ENCODE assay signal across 10 cellular contexts in the genomic region with DNA sequence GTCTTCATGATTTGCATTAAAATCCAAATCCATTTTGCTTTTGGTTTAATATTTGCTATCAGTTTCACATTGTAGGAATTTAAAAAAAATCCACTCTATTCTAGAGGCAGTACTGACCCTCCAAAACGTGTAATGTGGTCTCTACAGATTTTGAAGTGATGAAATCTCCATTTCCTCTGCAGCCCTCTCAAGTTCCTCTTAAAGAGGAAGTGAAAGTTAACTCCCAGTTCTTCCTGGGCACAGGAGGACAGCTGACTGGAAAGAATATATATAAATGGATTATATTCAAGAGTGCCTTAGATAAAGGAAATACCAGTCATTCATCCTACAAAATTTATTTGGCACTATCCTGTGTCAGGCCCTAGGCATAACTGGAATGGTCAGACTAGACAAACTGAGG.
DNase-seq lines count a peak whose midpoint lies in the region; ATAC-seq and TF ChIP-seq lines count a peak whose summit lies in the region.
"Had no signal": no experiment of that assay in that cellular context is flagged by ENCODE, and none has a peak within 500 bp of the region (broad histone marks: within the 10 kb centered on the region; RNA-seq: fewer than 3 reads in every experiment).

No MANE protein-coding gene starts in this region.

- POLR2A ChIA-PET in OCI-LY7 (lab: Charles Lee), result interaction anchor here (1.1 kb wide), 1 partner anchor 22 kb away, joined by 3 read pairs; no protein-coding TSS in a partner anchor

- CTCF ChIA-PET in OCI-LY7 (lab: Charles Lee; ENCODE audit: unreplicated experiment), result no interaction called here

- peaks cover 8% of the 10 kb centered on the region for H3K9me3 Mint-ChIP-seq in endodermal cell

- no peaks in the 10 kb centered on the region for H3K27me3 Mint-ChIP-seq in endodermal cell (ENCODE audit: insufficient read depth)

- WGBS in endodermal cell (ENCODE audit: insufficient coverage in 1 of 2, insufficient read length in 1 of 2), 2 experiments, result 58% methylated on average over 1 of the region's 1 CpG; no CpG with 5 or more reads in 1 of the 2 experiments

- H3K9me3 ChIP-seq in OCI-LY7 (ENCODE audit: low read length) (peaks cover 6% of the 10 kb centered on the region; the same call in 1 of the 2 replicates), left ventricle myocardium inferior (replicated peaks) (no peaks in the 10 kb centered on the region), endodermal cell (ENCODE audit: control insufficient read depth, low read length) (peaks cover 10% of the 10 kb centered on the region)
- H3K9me3 ChIP-seq: BE2C had no signal

- H3K4me3 Mint-ChIP-seq in endodermal cell, result no peak overlapping the region

- H3K4me2 ChIP-seq in OCI-LY7 (ENCODE audit: low read length), result peak overlapping the region; percentile 51

- H3K36me3 Mint-ChIP-seq in endodermal cell (ENCODE audit: low read depth), result no peaks in the 10 kb centered on the region

- H3K27ac Mint-ChIP-seq in endodermal cell, result no peak overlapping the region

- H4K20me1 ChIP-seq in OCI-LY7 (ENCODE audit: insufficient read depth, low read length), result no peaks in the 10 kb centered on the region

- peak; percentile 40 for ATAC-seq in GM21825 (IDR thresholded peaks at IDR 0.05; ENCODE audit: unreplicated experiment)
- no peak for ATAC-seq in GM19467 (IDR thresholded peaks at IDR 0.05; ENCODE audit: unreplicated experiment)
- no peak for ATAC-seq in HG03196 (IDR thresholded peaks at IDR 0.05; ENCODE audit: unreplicated experiment)
- no peak for ATAC-seq in HG03520 (IDR thresholded peaks at IDR 0.05; ENCODE audit: unreplicated experiment)

- H3K4me1 Mint-ChIP-seq in endodermal cell, result peaks cover 20% of the 10 kb centered on the region

- H3K9ac ChIP-seq in endodermal cell (ENCODE audit: extremely low read depth, low read length, poor library complexity, severe bottlenecking), result no peak overlapping the region

- intact Hi-C loops in OCI-LY7 (cut with micrococcal nuclease; ENCODE audit: unreplicated experiment) (loop anchor here (1.0 kb wide), 1 partner anchor 39 kb away; no protein-coding TSS in a partner anchor), left ventricle myocardium inferior (cut with micrococcal nuclease) (no loop called here)

- TF ChIP-seq CTCF in OCI-LY7 (conservative IDR thresholded peaks at IDR 0.05; ENCODE audit: low read length) (no peak), left ventricle myocardium inferior (IDR thresholded peaks at IDR 0.05; ENCODE audit: borderline replicate concordance) (no peak), endodermal cell (conservative IDR thresholded peaks at IDR 0.05) (no peak)

- H3K79me2 ChIP-seq in ACC112 (ENCODE audit: control insufficient read depth, insufficient read depth, low read length, unreplicated experiment) (no peaks in the 10 kb centered on the region), OCI-LY7 (ENCODE audit: insufficient read depth, low read depth, low read length) (no peaks in the 10 kb centered on the region)

- H3K4me1 ChIP-seq in ACC112 (ENCODE audit: control insufficient read depth, insufficient read depth, low read length, unreplicated experiment) (peaks cover 5% of the 10 kb centered on the region), OCI-LY7 (ENCODE audit: insufficient read depth, low read length, poor library complexity, severe bottlenecking) (peaks cover 34% of the 10 kb centered on the region), left ventricle myocardium inferior (peaks cover 25% of the 10 kb centered on the region), endodermal cell (ENCODE audit: control insufficient read depth, insufficient read depth, low read length) (peaks cover 9% of the 10 kb centered on the region)
- H3K4me1 ChIP-seq: BE2C had no signal

- BruUV-seq in OCI-LY7 (replicated peaks; lab: Mats Ljungman, UMichigan), result no TSS peak

- H3K36me3 ChIP-seq in ACC112 (ENCODE audit: insufficient read depth, low read length) (no peaks in the 10 kb centered on the region), OCI-LY7 (ENCODE audit: insufficient read depth, low read length) (no peaks in the 10 kb centered on the region), left ventricle myocardium inferior (no peaks in the 10 kb centered on the region), endodermal cell (ENCODE audit: control insufficient read depth, insufficient read depth, low read length) (no peaks in the 10 kb centered on the region)
- H3K36me3 ChIP-seq: BE2C had no signal

- no peaks in the 10 kb centered on the region for H3K27me3 ChIP-seq in ACC112 (ENCODE audit: insufficient read depth, low read length)
- no peaks in the 10 kb centered on the region for H3K27me3 ChIP-seq in left ventricle myocardium inferior (ENCODE audit: low read depth)
- no peaks in the 10 kb centered on the region for H3K27me3 ChIP-seq in endodermal cell (ENCODE audit: control insufficient read depth, insufficient read depth, low read length, poor library complexity, severe bottlenecking)
- H3K27me3 ChIP-seq: BE2C had no signal

- H3K27ac ChIP-seq in ACC112 (ENCODE audit: low read depth, low read length) (no peak overlapping the region), OCI-LY7 (ENCODE audit: low read depth, low read length, poor library complexity, severe bottlenecking) (no peak overlapping the region), left ventricle myocardium inferior (replicated peaks) (peak overlapping the region; percentile 48), endodermal cell (ENCODE audit: low read depth, low read length) (no peak overlapping the region)

- no peaks in the 10 kb centered on the region for H3K9me2 ChIP-seq in OCI-LY7 (ENCODE audit: insufficient read depth, low read length)

- H2AFZ ChIP-seq in ACC112 (ENCODE audit: low read length, unreplicated experiment) (peak overlapping the region; percentile 40), OCI-LY7 (ENCODE audit: low read length) (peak overlapping the region; percentile 2; the same call in 1 of the 2 replicates)

- H3K4me3 ChIP-seq in ACC112 (ENCODE audit: low read depth, low read length), result no peak overlapping the region
- peak overlapping the region; percentile 12 for H3K4me3 ChIP-seq in OCI-LY7 (ENCODE audit: low read depth, low read length, poor library complexity, severe bottlenecking)
- H3K4me3 ChIP-seq in left ventricle myocardium inferior, result no peak overlapping the region
- H3K4me3 ChIP-seq in endodermal cell (ENCODE audit: low read length), result no peak overlapping the region

- DNase-seq in OCI-LY7 (ENCODE audit: low spot score) (peak; percentile 76), left ventricle myocardium inferior (no peak), endodermal cell (no peak)
- DNase-seq: BE2C, NCI-H1436 had no signal
